Comparison of ENCODE assay signal across 8 cellular contexts in the genomic region with DNA sequence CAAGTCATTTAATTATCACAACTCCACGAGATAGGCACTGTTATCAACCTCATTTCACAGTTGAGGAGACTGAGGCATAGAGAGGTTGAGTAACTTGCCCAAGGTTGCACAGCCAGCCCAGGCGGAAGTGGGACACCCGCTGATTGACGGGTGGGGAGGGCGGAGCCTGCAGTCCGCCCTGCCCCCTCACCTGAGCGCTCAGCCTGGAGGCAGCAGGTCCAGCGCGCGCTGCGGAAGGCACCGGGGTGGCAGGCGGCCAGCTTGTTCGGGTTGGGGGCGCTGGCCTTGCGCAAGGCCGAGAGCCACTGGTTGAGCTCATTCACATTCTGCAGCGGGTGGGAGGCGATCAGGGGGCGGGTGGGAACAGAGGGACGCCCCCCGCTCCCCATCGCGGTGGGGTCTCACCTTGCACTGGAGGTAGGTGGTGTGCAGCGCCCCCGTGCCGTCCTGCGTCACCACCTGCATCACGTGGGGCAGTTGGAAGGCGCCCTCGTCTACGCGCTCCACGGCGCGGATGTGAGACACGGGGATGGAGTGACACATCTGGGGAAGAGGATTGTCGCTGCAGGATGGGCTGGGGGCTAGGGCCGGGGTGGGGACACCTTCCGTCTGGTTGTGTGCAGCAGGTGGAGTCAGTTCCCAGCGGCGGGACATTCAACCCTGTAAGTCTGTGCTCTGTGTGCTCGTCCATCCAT. TPM values are rescaled to one million over a fixed set of nuclear protein-coding genes. Genes with fewer than 3 reads are reported as not detected.
A peak's percentile ranks its signal among the peaks of the same experiment; 100 is the strongest.
DNase-seq lines count a peak whose midpoint lies in the region; ATAC-seq and TF ChIP-seq lines count a peak whose summit lies in the region.

No MANE protein-coding gene starts in this region.

- peak; percentile 91 to 95 for ATAC-seq in activated T-cell treated with anti-CD3 and anti-CD28 coated beads, Interleukin-2, amount 50 U/mL, for 72 hours (replicated peaks in 1 of 2)
- ATAC-seq in stimulated activated effector memory CD8-positive, alpha-beta T cell treated with anti-CD3 and anti-CD28 coated beads, Interleukin-12 subunit alpha, Interleukin-12 subunit beta, amount 100 ng/mL, for 72 hours = peak; percentile 90

- BruUV-seq in Calu3 (replicated peaks; lab: Mats Ljungman, UMichigan) = no TSS peak

- no peaks in the 10 kb centered on the region for H3K9me3 Mint-ChIP-seq in activated T-cell treated with anti-CD3 and anti-CD28 coated beads, Interleukin-2, amount 50 U/mL, for 72 hours
- no peaks in the 10 kb centered on the region for H3K9me3 Mint-ChIP-seq in stimulated activated effector memory CD8-positive, alpha-beta T cell treated with anti-CD3 and anti-CD28 coated beads, Interleukin-12 subunit alpha, Interleukin-12 subunit beta, amount 100 ng/mL, for 72 hours
- H3K9me3 Mint-ChIP-seq in osteocyte (ENCODE audit: unreplicated experiment) (no peaks in the 10 kb centered on the region), Calu3 (ENCODE audit: low read depth, unreplicated experiment) (no peaks in the 10 kb centered on the region)

- H3K4me3 Mint-ChIP-seq in activated T-cell treated with anti-CD3 and anti-CD28 coated beads, Interleukin-2, amount 50 U/mL, for 72 hours = peak overlapping the region; percentile 78 to 81
- peak overlapping the region; percentile 68 for H3K4me3 Mint-ChIP-seq in stimulated activated effector memory CD8-positive, alpha-beta T cell treated with anti-CD3 and anti-CD28 coated beads, Interleukin-12 subunit alpha, Interleukin-12 subunit beta, amount 100 ng/mL, for 72 hours
- H3K4me3 Mint-ChIP-seq in osteocyte (ENCODE audit: unreplicated experiment) (no peak overlapping the region), Calu3 (ENCODE audit: low read depth, unreplicated experiment) (no peak overlapping the region)

- CTCF ChIA-PET in Calu3 (lab: Charles Lee) = interaction anchor here (0.6 kb wide), 2 partner anchors 9 to 12 kb away, joined by 3 to 8 read pairs; no protein-coding TSS in a partner anchor

- no peaks in the 10 kb centered on the region for H3K36me3 Mint-ChIP-seq in activated T-cell treated with anti-CD3 and anti-CD28 coated beads, Interleukin-2, amount 50 U/mL, for 72 hours (ENCODE audit: insufficient read depth in 2 of 2)
- peaks cover 11% of the 10 kb centered on the region for H3K36me3 Mint-ChIP-seq in stimulated activated effector memory CD8-positive, alpha-beta T cell treated with anti-CD3 and anti-CD28 coated beads, Interleukin-12 subunit alpha, Interleukin-12 subunit beta, amount 100 ng/mL, for 72 hours
- no peaks in the 10 kb centered on the region for H3K36me3 Mint-ChIP-seq in osteocyte (ENCODE audit: unreplicated experiment)
- peaks cover 72% of the 10 kb centered on the region for H3K36me3 Mint-ChIP-seq in Calu3 (ENCODE audit: insufficient read depth, unreplicated experiment)

- H3K27me3 Mint-ChIP-seq in activated T-cell treated with anti-CD3 and anti-CD28 coated beads, Interleukin-2, amount 50 U/mL, for 72 hours (ENCODE audit: low read depth) = no peaks in the 10 kb centered on the region
- H3K27me3 Mint-ChIP-seq in osteocyte (ENCODE audit: unreplicated experiment) (peaks cover 47% of the 10 kb centered on the region), Calu3 (ENCODE audit: unreplicated experiment) (no peaks in the 10 kb centered on the region)

- TF ChIP-seq CTCF in osteocyte (IDR thresholded peaks at IDR 0.05) (no peak), Calu3 (IDR thresholded peaks at IDR 0.05; ENCODE audit: unreplicated experiment) (no peak)

- no peak overlapping the region for H3K27ac Mint-ChIP-seq in activated T-cell treated with anti-CD3 and anti-CD28 coated beads, Interleukin-2, amount 50 U/mL, for 72 hours
- no peak overlapping the region for H3K27ac Mint-ChIP-seq in stimulated activated effector memory CD8-positive, alpha-beta T cell treated with anti-CD3 and anti-CD28 coated beads, Interleukin-12 subunit alpha, Interleukin-12 subunit beta, amount 100 ng/mL, for 72 hours
- H3K27ac Mint-ChIP-seq in osteocyte (ENCODE audit: unreplicated experiment) (no peak overlapping the region), Calu3 (ENCODE audit: unreplicated experiment) (no peak overlapping the region)

- intact Hi-C loops in Calu3 (cut with micrococcal nuclease; ENCODE audit: unreplicated experiment) = no loop called here

- peaks cover 15% of the 10 kb centered on the region for H3K4me1 Mint-ChIP-seq in activated T-cell treated with anti-CD3 and anti-CD28 coated beads, Interleukin-2, amount 50 U/mL, for 72 hours (ENCODE audit: low read depth)
- peaks cover 17% of the 10 kb centered on the region for H3K4me1 Mint-ChIP-seq in stimulated activated effector memory CD8-positive, alpha-beta T cell treated with anti-CD3 and anti-CD28 coated beads, Interleukin-12 subunit alpha, Interleukin-12 subunit beta, amount 100 ng/mL, for 72 hours
- H3K4me1 Mint-ChIP-seq in osteocyte (ENCODE audit: unreplicated experiment) = no peaks in the 10 kb centered on the region
- H3K4me1 Mint-ChIP-seq in Calu3 (ENCODE audit: low read depth, unreplicated experiment) = peaks cover 7% of the 10 kb centered on the region

- DNase-seq in NCI-H2107 (lab: John Stamatoyannopoulos, UW) (peak; percentile 26), islet precursor cell (peak; percentile 87), osteocyte (ENCODE audit: extremely low spot score, unreplicated experiment) (no peak), Calu3 (no peak), hepatic stellate cell (ENCODE audit: low spot score) (no peak), superior temporal gyrus (ENCODE audit: extremely low spot score) (no peak)
- DNase-seq in activated T-cell treated with anti-CD3 and anti-CD28 coated beads, Interleukin-2, amount 50 U/mL, for 72 hours = peak; percentile 69 to 78
- peak; percentile 20 to 60 for DNase-seq in stimulated activated effector memory CD8-positive, alpha-beta T cell treated with anti-CD3 and anti-CD28 coated beads, Interleukin-12 subunit alpha, Interleukin-12 subunit beta, amount 100 ng/mL, for 72 hours (ENCODE audit: low spot score in 2 of 2)

RNA-seq across cellular contexts. Expression of gene RASAL1, which starts 31.7 kb away (rescaled TPM):
- total RNA-seq in activated T-cell treated with anti-CD3 and anti-CD28 coated beads, Interleukin-2, amount 50 U/mL, for 72 hours = 10 to 100 TPM in 1 of 2 donors, 1 to 10 TPM in 1; 6.7 to 13.4 TPM
- not detected in 2 replicates for total RNA-seq in osteocyte
- 59.7 and 85.9 TPM in 2 replicates for total RNA-seq in Calu3 (2022)

RNA-seq across cellular contexts. Expression of gene CFAP73, which starts 45.6 kb away (rescaled TPM):
- total RNA-seq in activated T-cell treated with anti-CD3 and anti-CD28 coated beads, Interleukin-2, amount 50 U/mL, for 72 hours = 1 to 10 TPM; 2.0 to 2.1 TPM
- total RNA-seq in osteocyte = not detected in 2 replicates
- 2.3 and 3.2 TPM in 2 replicates for total RNA-seq in Calu3 (2022)

RNA-seq across cellular contexts. Expression of gene DTX1, which starts 47.4 kb away (rescaled TPM):
- total RNA-seq in activated T-cell treated with anti-CD3 and anti-CD28 coated beads, Interleukin-2, amount 50 U/mL, for 72 hours = 10 to 100 TPM; 17.6 to 18.0 TPM
- total RNA-seq in osteocyte (not detected in 2 replicates), Calu3 (2022) (0.17 TPM in 1 of 2 replicates, not detected in the other)

Comparison
In these comparisons a context has a peak if more than half of its experiments do, and no peak if none do; other contexts are left out.
1. DNase-seq: peak in NCI-H2107 (single experiment), activated T-cell treated with anti-CD3 and anti-CD28 coated beads, Interleukin-2, amount 50 U/mL, for 72 hours (2 of 2), islet precursor cell (single experiment) and stimulated activated effector memory CD8-positive, alpha-beta T cell treated with anti-CD3 and anti-CD28 coated beads, Interleukin-12 subunit alpha, Interleukin-12 subunit beta, amount 100 ng/mL, for 72 hours (2 of 2); none in osteocyte (single experiment), Calu3 (single experiment), hepatic stellate cell (single experiment) and superior temporal gyrus (single experiment).
2. H3K4me3 Mint-ChIP-seq: peak in activated T-cell treated with anti-CD3 and anti-CD28 coated beads, Interleukin-2, amount 50 U/mL, for 72 hours (2 of 2) and stimulated activated effector memory CD8-positive, alpha-beta T cell treated with anti-CD3 and anti-CD28 coated beads, Interleukin-12 subunit alpha, Interleukin-12 subunit beta, amount 100 ng/mL, for 72 hours (single experiment); none in osteocyte (single experiment) and Calu3 (single experiment).
3. RNA of gene DTX1, which starts 47.4 kb away (total RNA-seq): 17.6 to 18.0 TPM in activated T-cell treated with anti-CD3 and anti-CD28 coated beads, Interleukin-2, amount 50 U/mL, for 72 hours; not detected in osteocyte and 0.17 TPM in Calu3; every median in the first group is over 10 times any median in the second.